ENCODE assay signal across 9 cellular contexts in genomic region chr13:20924758-20925394, GRCh38. TPM values are rescaled to one million over a fixed set of nuclear protein-coding genes. Genes with fewer than 3 reads are reported as not detected.
A peak's percentile ranks its signal among the peaks of the same experiment; 100 is the strongest.
DNase-seq lines count a peak whose midpoint lies in the region; ATAC-seq and TF ChIP-seq lines count a peak whose summit lies in the region.
"Had no signal": no experiment of that assay in that cellular context is flagged by ENCODE, and none has a peak within 500 bp of the region (broad histone marks: within the 10 kb centered on the region; RNA-seq: fewer than 3 reads in every experiment).

No MANE protein-coding gene starts in this region.

- no peaks in the 10 kb centered on the region for H3K36me3 Mint-ChIP-seq in chondrocyte (ENCODE audit: low read depth)

- H3K4me1 Mint-ChIP-seq in chondrocyte (ENCODE audit: low read depth), result peaks cover 5% of the 10 kb centered on the region

- peak; percentile 84 to 88 for TF ChIP-seq RAD21 in liver (IDR thresholded peaks at IDR 0.05)

- no peaks in the 10 kb centered on the region for H3K9me3 ChIP-seq in liver (ENCODE audit: control insufficient read depth in 4 of 4, low read length in 3 of 4)

- H3K9me3 Mint-ChIP-seq in chondrocyte (ENCODE audit: low read depth), result no peaks in the 10 kb centered on the region
- H3K9me3 Mint-ChIP-seq: stimulated activated naive CD8-positive, alpha-beta T cell treated with anti-CD3 and anti-CD28 coated beads, Interleukin-15, Interleukin-2, amounts not matched to agents 100 ng/mL and 50 ng/mL, for 24 hours had no signal

- TF ChIP-seq CTCF in chondrocyte (IDR thresholded peaks at IDR 0.05) (peak; percentile 97), liver (IDR thresholded peaks at IDR 0.05; ENCODE audit: low read depth, low read length, missing input control) (peak; percentile 62)

- DNase-seq in activated gamma-delta T cell treated with Interleukin-2 at 50 U/mL for 16 hours (peak; percentile 72), activated gamma-delta T cell (lab: John Stamatoyannopoulos, UW) (no peak), NCI-H510A (lab: John Stamatoyannopoulos, UW) (peak; percentile 58), chondrocyte (ENCODE audit: low spot score) (no peak)
- peak; percentile 64 for DNase-seq in activated CD4-positive, alpha-beta T cell treated with anti-CD3 and anti-CD28 coated beads for 24 hours (ENCODE audit: low read depth in 2 of 2)
- peak; percentile 71 to 77 for DNase-seq in stimulated activated CD4-positive, alpha-beta T cell treated with anti-CD3 and anti-CD28 coated beads, Interleukin-4, amount 100 ng/mL, for 48 hours (ENCODE audit: low read depth in 2 of 2)

- no peak overlapping the region for H3K9ac ChIP-seq in liver (ENCODE audit: low read depth in 1 of 2, low read length in 2 of 2)

- no peaks in the 10 kb centered on the region for H3K27me3 ChIP-seq in liver (ENCODE audit: control insufficient read depth in 4 of 4, insufficient read depth in 4 of 4, low read length in 3 of 4)

- H3K27ac Mint-ChIP-seq in chondrocyte (ENCODE audit: unreplicated experiment), result no peak overlapping the region
- H3K27ac Mint-ChIP-seq: stimulated activated naive CD8-positive, alpha-beta T cell treated with anti-CD3 and anti-CD28 coated beads, Interleukin-15, Interleukin-2, amounts not matched to agents 100 ng/mL and 50 ng/mL, for 24 hours had no signal

- peaks cover 1% of the 10 kb centered on the region for H3K27me3 Mint-ChIP-seq in chondrocyte (ENCODE audit: low read depth)
- H3K27me3 Mint-ChIP-seq: stimulated activated naive CD8-positive, alpha-beta T cell treated with anti-CD3 and anti-CD28 coated beads, Interleukin-15, Interleukin-2, amounts not matched to agents 100 ng/mL and 50 ng/mL, for 24 hours had no signal

- no peak for ATAC-seq in GM19397 (IDR thresholded peaks at IDR 0.05; ENCODE audit: unreplicated experiment)

- no peak overlapping the region for H3K4me3 Mint-ChIP-seq in chondrocyte (ENCODE audit: unreplicated experiment)
- H3K4me3 Mint-ChIP-seq: stimulated activated naive CD8-positive, alpha-beta T cell treated with anti-CD3 and anti-CD28 coated beads, Interleukin-15, Interleukin-2, amounts not matched to agents 100 ng/mL and 50 ng/mL, for 24 hours had no signal

- H3K4me3 ChIP-seq in liver (ENCODE audit: low read depth in 1 of 3, low read length in 3 of 3), result no peak overlapping the region

- 33% methylated on average over 3 of the region's 3 CpGs for WGBS in liver

- no peak overlapping the region for H3K27ac ChIP-seq in liver (ENCODE audit: low read depth in 1 of 2, low read length in 2 of 2)

- H3K4me1 ChIP-seq in liver (ENCODE audit: control insufficient read depth in 4 of 4, insufficient read depth in 4 of 4, low read length in 3 of 4), result no peaks in the 10 kb centered on the region

- no peaks in the 10 kb centered on the region for H3K36me3 ChIP-seq in liver (ENCODE audit: control insufficient read depth in 4 of 4, insufficient read depth in 3 of 4, low read depth in 1 of 4, low read length in 3 of 4)

TF ChIP-seq in liver, 16 proteins besides CTCF, POLR2A, EP300 and RAD21:
- TF ChIP-seq ZBTB33 (IDR thresholded peaks at IDR 0.05), result no peak
- TF ChIP-seq, protein P1, sequence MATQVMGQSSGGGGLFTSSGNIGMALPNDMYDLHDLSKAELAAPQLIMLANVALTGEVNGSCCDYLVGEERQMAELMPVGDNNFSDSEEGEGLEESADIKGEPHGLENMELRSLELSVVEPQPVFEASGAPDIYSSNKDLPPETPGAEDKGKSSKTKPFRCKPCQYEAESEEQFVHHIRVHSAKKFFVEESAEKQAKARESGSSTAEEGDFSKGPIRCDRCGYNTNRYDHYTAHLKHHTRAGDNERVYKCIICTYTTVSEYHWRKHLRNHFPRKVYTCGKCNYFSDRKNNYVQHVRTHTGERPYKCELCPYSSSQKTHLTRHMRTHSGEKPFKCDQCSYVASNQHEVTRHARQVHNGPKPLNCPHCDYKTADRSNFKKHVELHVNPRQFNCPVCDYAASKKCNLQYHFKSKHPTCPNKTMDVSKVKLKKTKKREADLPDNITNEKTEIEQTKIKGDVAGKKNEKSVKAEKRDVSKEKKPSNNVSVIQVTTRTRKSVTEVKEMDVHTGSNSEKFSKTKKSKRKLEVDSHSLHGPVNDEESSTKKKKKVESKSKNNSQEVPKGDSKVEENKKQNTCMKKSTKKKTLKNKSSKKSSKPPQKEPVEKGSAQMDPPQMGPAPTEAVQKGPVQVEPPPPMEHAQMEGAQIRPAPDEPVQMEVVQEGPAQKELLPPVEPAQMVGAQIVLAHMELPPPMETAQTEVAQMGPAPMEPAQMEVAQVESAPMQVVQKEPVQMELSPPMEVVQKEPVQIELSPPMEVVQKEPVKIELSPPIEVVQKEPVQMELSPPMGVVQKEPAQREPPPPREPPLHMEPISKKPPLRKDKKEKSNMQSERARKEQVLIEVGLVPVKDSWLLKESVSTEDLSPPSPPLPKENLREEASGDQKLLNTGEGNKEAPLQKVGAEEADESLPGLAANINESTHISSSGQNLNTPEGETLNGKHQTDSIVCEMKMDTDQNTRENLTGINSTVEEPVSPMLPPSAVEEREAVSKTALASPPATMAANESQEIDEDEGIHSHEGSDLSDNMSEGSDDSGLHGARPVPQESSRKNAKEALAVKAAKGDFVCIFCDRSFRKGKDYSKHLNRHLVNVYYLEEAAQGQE (IDR thresholded peaks at IDR 0.05), result no peak
- TF ChIP-seq SP1 (IDR thresholded peaks at IDR 0.05), result no peak
- TF ChIP-seq ATF3 (IDR thresholded peaks at IDR 0.05), result no peak
- TF ChIP-seq GABPA (IDR thresholded peaks at IDR 0.05 in 1 of 2, conservative IDR thresholded peaks at IDR 0.05 in 1 of 2), result no peak
- no peak for TF ChIP-seq FOXA2 (IDR thresholded peaks at IDR 0.05)
- TF ChIP-seq HNF4A (conservative IDR thresholded peaks at IDR 0.05), result no peak
- no peak for TF ChIP-seq YY1 (IDR thresholded peaks at IDR 0.05)
- no peak for TF ChIP-seq EGR1 (IDR thresholded peaks at IDR 0.05; ENCODE audit: low read depth in 2 of 2)

RNA-seq across cellular contexts. Expression of gene XPO4, which starts 22.3 kb away (rescaled TPM):
- total RNA-seq in chondrocyte (10.9 to 16.6 TPM (median 11.5 TPM) in 3 replicates), liver (10 to 100 TPM; 11.8 to 12.5 TPM)
- polyA plus RNA-seq in liver, result 1 to 10 TPM; 2.5 to 3.3 TPM

Comparison
In these comparisons a context has a peak if more than half of its experiments do, and no peak if none do; other contexts are left out.
1. DNase-seq: peak in activated gamma-delta T cell treated with Interleukin-2 at 50 U/mL for 16 hours (single experiment), NCI-H510A (single experiment), activated CD4-positive, alpha-beta T cell treated with anti-CD3 and anti-CD28 coated beads for 24 hours (2 of 2) and stimulated activated CD4-positive, alpha-beta T cell treated with anti-CD3 and anti-CD28 coated beads, Interleukin-4, amount 100 ng/mL, for 48 hours (2 of 2); none in activated gamma-delta T cell (single experiment) and chondrocyte (single experiment).